ENCODE assay signal across 8 cellular contexts in the genomic region with DNA sequence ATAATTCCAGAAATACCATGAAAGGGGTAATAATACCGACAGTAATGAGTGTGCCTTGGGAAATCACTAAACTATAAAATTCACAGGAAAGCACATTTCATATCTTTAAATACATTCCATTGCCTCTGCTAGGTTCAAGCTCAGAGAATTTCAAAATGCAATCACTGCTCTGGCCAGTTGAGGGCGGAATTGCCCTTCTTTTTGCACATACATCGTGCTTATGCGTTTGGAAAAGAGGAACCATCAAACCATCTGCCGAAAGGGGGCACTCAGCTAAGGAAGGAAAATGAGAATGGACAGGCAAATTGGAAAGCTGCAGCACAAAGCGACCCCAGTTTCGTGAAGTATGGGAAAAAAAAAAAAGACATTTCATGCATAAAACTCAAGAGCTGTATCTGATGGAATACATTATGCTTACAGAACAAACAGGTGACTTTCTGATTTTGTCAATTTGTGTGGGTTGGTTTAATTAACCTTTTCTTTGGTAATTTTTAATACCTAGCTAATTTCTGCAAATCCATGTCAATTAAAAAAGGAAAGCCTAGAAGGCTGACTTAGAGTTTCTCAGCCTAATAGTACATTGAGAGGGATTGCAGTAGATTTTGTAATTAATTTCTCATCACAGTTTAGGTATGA.
DNase-seq lines count a peak whose midpoint lies in the region; ATAC-seq and TF ChIP-seq lines count a peak whose summit lies in the region.

No MANE protein-coding gene starts in this region.

- H3K36me3 Mint-ChIP-seq in GM23338 (ENCODE audit: low read depth): no peaks in the 10 kb centered on the region
- H3K36me3 Mint-ChIP-seq in activated naive CD8-positive, alpha-beta T cell treated with anti-CD3 and anti-CD28 coated beads, Interleukin-2, amount 10 ng/mL, durations not matched to agents 7 days and 5 days: no peaks in the 10 kb centered on the region

- H3F3A ChIP-seq in GM23338 (replicated peaks; ENCODE audit: low read depth): no peaks in the 10 kb centered on the region

- H3K27me3 Mint-ChIP-seq in GM23338 (ENCODE audit: insufficient read depth, low read depth, poor library complexity): no peaks in the 10 kb centered on the region
- no peaks in the 10 kb centered on the region for H3K27me3 Mint-ChIP-seq in activated naive CD8-positive, alpha-beta T cell treated with anti-CD3 and anti-CD28 coated beads, Interleukin-2, amount 10 ng/mL, durations not matched to agents 7 days and 5 days

- no peak overlapping the region for H3K4me3 ChIP-seq in GM23338
- H3K4me3 ChIP-seq in effector memory CD4-positive, alpha-beta T cell (ENCODE audit: insufficient read depth, low read depth, low read length, poor library complexity, severe bottlenecking): no peak overlapping the region

- H2AFZ ChIP-seq in GM23338: no peak overlapping the region

- TF ChIP-seq EP300 in Ishikawa (IDR thresholded peaks at IDR 0.05; ENCODE audit: borderline replicate concordance): no peak

- H3K9me2 ChIP-seq in GM23338 (ENCODE audit: insufficient read depth): no peaks in the 10 kb centered on the region

- H3K27me3 ChIP-seq in GM23338 (ENCODE audit: insufficient read depth): no peaks in the 10 kb centered on the region
- H3K27me3 ChIP-seq in effector memory CD4-positive, alpha-beta T cell (replicated peaks; ENCODE audit: control insufficient read depth, insufficient read depth, low read length, poor library complexity, severe bottlenecking): no peaks in the 10 kb centered on the region

- DNase-seq in GM23338 (ENCODE audit: low spot score) (peak; percentile 94), NOMO-1 (lab: John Stamatoyannopoulos, UW; ENCODE audit: unreplicated experiment in 2 of 2) (peak; percentile 61 to 84), left cardiac atrium (peak; percentile 34), retina (peak; percentile 84)
- peak; percentile 38 for DNase-seq in activated naive CD8-positive, alpha-beta T cell treated with anti-CD3 and anti-CD28 coated beads, Interleukin-2, amount 10 ng/mL, durations not matched to agents 7 days and 5 days
- no peak for DNase-seq in effector memory CD4-positive, alpha-beta T cell

- TF ChIP-seq RAD21 in Ishikawa (IDR thresholded peaks at IDR 0.05; ENCODE audit: low read depth): peak; percentile 93

- H3K4me1 ChIP-seq in GM23338 (ENCODE audit: insufficient read depth): no peaks in the 10 kb centered on the region; the same call in 1 of the 2 replicates
- no peaks in the 10 kb centered on the region for H3K4me1 ChIP-seq in effector memory CD4-positive, alpha-beta T cell (ENCODE audit: control insufficient read depth, insufficient read depth, low read length, poor library complexity, severe bottlenecking)

- H3K4me1 Mint-ChIP-seq in GM23338: peaks cover 13% of the 10 kb centered on the region; the same call in 2 of the 3 replicates
- H3K4me1 Mint-ChIP-seq in activated naive CD8-positive, alpha-beta T cell treated with anti-CD3 and anti-CD28 coated beads, Interleukin-2, amount 10 ng/mL, durations not matched to agents 7 days and 5 days: peaks cover 1% of the 10 kb centered on the region

- H3K36me3 ChIP-seq in GM23338 (ENCODE audit: insufficient read depth): no peaks in the 10 kb centered on the region
- H3K36me3 ChIP-seq in effector memory CD4-positive, alpha-beta T cell (ENCODE audit: control insufficient read depth, insufficient read depth, low read length): no peaks in the 10 kb centered on the region

- no peak overlapping the region for H3K4me3 Mint-ChIP-seq in GM23338
- no peak overlapping the region for H3K4me3 Mint-ChIP-seq in activated naive CD8-positive, alpha-beta T cell treated with anti-CD3 and anti-CD28 coated beads, Interleukin-2, amount 10 ng/mL, durations not matched to agents 7 days and 5 days

- H3K9me3 Mint-ChIP-seq in GM23338: no peaks in the 10 kb centered on the region
- H3K9me3 Mint-ChIP-seq in activated naive CD8-positive, alpha-beta T cell treated with anti-CD3 and anti-CD28 coated beads, Interleukin-2, amount 10 ng/mL, durations not matched to agents 7 days and 5 days: no peaks in the 10 kb centered on the region

- H3K27ac ChIP-seq in GM23338 (ENCODE audit: low read depth): no peak overlapping the region
- no peak overlapping the region for H3K27ac ChIP-seq in effector memory CD4-positive, alpha-beta T cell (ENCODE audit: insufficient read depth, low read length, poor library complexity, severe bottlenecking)

- H3K9me3 ChIP-seq in effector memory CD4-positive, alpha-beta T cell (ENCODE audit: control insufficient read depth, low read length): no peaks in the 10 kb centered on the region

- H3K79me2 ChIP-seq in GM23338 (replicated peaks; ENCODE audit: insufficient read depth): no peaks in the 10 kb centered on the region

- intact Hi-C loops in left cardiac atrium (cut with DNase I): no loop called here

- POLR2A ChIA-PET in activated naive CD8-positive, alpha-beta T cell treated with anti-CD3 and anti-CD28 coated beads, Interleukin-2, amount 10 ng/mL, durations not matched to agents 7 days and 5 days (lab: Charles Lee): no interaction called here

- H3K4me2 ChIP-seq in GM23338: no peak overlapping the region

- H3K27ac Mint-ChIP-seq in GM23338: peak overlapping the region; percentile 21; the same call in 1 of the 2 replicates
- H3K27ac Mint-ChIP-seq in activated naive CD8-positive, alpha-beta T cell treated with anti-CD3 and anti-CD28 coated beads, Interleukin-2, amount 10 ng/mL, durations not matched to agents 7 days and 5 days: no peak overlapping the region

- TF ChIP-seq CTCF in GM12872 (IDR thresholded peaks at IDR 0.05; ENCODE audit: insufficient read depth, low read depth, low read length): peak; percentile 87
- peak; percentile 100 for TF ChIP-seq CTCF in GM23338 (conservative IDR thresholded peaks at IDR 0.05; ENCODE audit: low read depth in 2 of 2)

- H4K20me1 ChIP-seq in GM23338 (replicated peaks; ENCODE audit: insufficient read depth): no peaks in the 10 kb centered on the region

- peak; percentile 89 for ATAC-seq in GM23338
- peak; percentile 67 for ATAC-seq in activated naive CD8-positive, alpha-beta T cell treated with anti-CD3 and anti-CD28 coated beads, Interleukin-2, amount 10 ng/mL, durations not matched to agents 7 days and 5 days (ENCODE audit: low read depth)
- ATAC-seq in left cardiac atrium: peak in 1 of 2 donors; percentile 64

TF ChIP-seq in GM23338, 12 proteins besides CTCF, POLR2A, EP300 and RAD21 (continues in another document):
- TF ChIP-seq, protein P1, sequence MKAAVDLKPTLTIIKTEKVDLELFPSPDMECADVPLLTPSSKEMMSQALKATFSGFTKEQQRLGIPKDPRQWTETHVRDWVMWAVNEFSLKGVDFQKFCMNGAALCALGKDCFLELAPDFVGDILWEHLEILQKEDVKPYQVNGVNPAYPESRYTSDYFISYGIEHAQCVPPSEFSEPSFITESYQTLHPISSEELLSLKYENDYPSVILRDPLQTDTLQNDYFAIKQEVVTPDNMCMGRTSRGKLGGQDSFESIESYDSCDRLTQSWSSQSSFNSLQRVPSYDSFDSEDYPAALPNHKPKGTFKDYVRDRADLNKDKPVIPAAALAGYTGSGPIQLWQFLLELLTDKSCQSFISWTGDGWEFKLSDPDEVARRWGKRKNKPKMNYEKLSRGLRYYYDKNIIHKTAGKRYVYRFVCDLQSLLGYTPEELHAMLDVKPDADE (IDR thresholded peaks at IDR 0.05): no peak
- no peak for TF ChIP-seq ZNF331 (CRISPR knock-in tag; IDR thresholded peaks at IDR 0.05; ENCODE audit: low read depth)
- no peak for TF ChIP-seq STAT1 (IDR thresholded peaks at IDR 0.05; ENCODE audit: unreplicated experiment)
- no peak for TF ChIP-seq CREB1 (CRISPR knock-in tag; IDR thresholded peaks at IDR 0.05; ENCODE audit: low read depth)
- no peak for TF ChIP-seq EZH2phosphoT487 (IDR thresholded peaks at IDR 0.05; ENCODE audit: unreplicated experiment)
- TF ChIP-seq NANOG (IDR thresholded peaks at IDR 0.05; ENCODE audit: borderline replicate concordance): no peak
- no peak for TF ChIP-seq EZH2 (IDR thresholded peaks at IDR 0.05; ENCODE audit: low read depth, unreplicated experiment)
- TF ChIP-seq JUNB (IDR thresholded peaks at IDR 0.05; ENCODE audit: unreplicated experiment): no peak
- TF ChIP-seq POLR2AphosphoS5 (IDR thresholded peaks at IDR 0.05; ENCODE audit: low read depth): no peak

TF ChIP-seq in Ishikawa, 13 proteins besides CTCF, POLR2A, EP300 and RAD21 (continues in another document):
- TF ChIP-seq YY1 (IDR thresholded peaks at IDR 0.05; ENCODE audit: low read depth) (no peak), TEAD4 (IDR thresholded peaks at IDR 0.05) (no peak), TAF1 (IDR thresholded peaks at IDR 0.05; ENCODE audit: low read depth) (no peak), CREB1 (IDR thresholded peaks at IDR 0.05; ENCODE audit: low read depth) (no peak), CEBPB (IDR thresholded peaks at IDR 0.05) (no peak), FOXM1 (IDR thresholded peaks at IDR 0.05; ENCODE audit: borderline replicate concordance, low read depth) (no peak), NFIC (IDR thresholded peaks at IDR 0.05) (no peak), TCF12 (IDR thresholded peaks at IDR 0.05; ENCODE audit: low read depth) (no peak), ZBTB7A (IDR thresholded peaks at IDR 0.05; ENCODE audit: low read depth) (no peak), EGR1 (IDR thresholded peaks at IDR 0.05) (no peak)
- TF ChIP-seq, protein P2, sequence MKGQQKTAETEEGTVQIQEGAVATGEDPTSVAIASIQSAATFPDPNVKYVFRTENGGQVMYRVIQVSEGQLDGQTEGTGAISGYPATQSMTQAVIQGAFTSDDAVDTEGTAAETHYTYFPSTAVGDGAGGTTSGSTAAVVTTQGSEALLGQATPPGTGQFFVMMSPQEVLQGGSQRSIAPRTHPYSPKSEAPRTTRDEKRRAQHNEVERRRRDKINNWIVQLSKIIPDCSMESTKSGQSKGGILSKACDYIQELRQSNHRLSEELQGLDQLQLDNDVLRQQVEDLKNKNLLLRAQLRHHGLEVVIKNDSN (IDR thresholded peaks at IDR 0.05): no peak
- TF ChIP-seq, protein P3, sequence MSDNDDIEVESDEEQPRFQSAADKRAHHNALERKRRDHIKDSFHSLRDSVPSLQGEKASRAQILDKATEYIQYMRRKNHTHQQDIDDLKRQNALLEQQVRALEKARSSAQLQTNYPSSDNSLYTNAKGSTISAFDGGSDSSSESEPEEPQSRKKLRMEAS (IDR thresholded peaks at IDR 0.05): no peak

Comparison
In these comparisons a context has a peak if more than half of its experiments do, and no peak if none do; other contexts are left out.
1. DNase-seq: peak in GM23338 (single experiment), NOMO-1 (2 of 2), activated naive CD8-positive, alpha-beta T cell treated with anti-CD3 and anti-CD28 coated beads, Interleukin-2, amount 10 ng/mL, durations not matched to agents 7 days and 5 days (single experiment), left cardiac atrium (single experiment) and retina (single experiment); none in effector memory CD4-positive, alpha-beta T cell (0 of 3).